In genomic region chr9:123335986-123336329, GRCh38 we compare ENCODE assay signal across 16 cellular contexts. TPM values are rescaled to one million over a fixed set of nuclear protein-coding genes. Genes with fewer than 3 reads are reported as not detected.
DNase-seq lines count a peak whose midpoint lies in the region; ATAC-seq and TF ChIP-seq lines count a peak whose summit lies in the region.
"Had no signal": no experiment of that assay in that cellular context is flagged by ENCODE, and none has a peak within 500 bp of the region (broad histone marks: within the 10 kb centered on the region; RNA-seq: fewer than 3 reads in every experiment).

No MANE protein-coding gene starts in this region.

- BruUV-seq in PC-9 (replicated peaks; lab: Mats Ljungman, UMichigan), result no TSS peak

- H3K27me3 ChIP-seq in BLaER1 treated with 17β-estradiol and CSF1 and Interleukin-3, amounts not matched to agents 10 nM and 100 nM, result no peaks in the 10 kb centered on the region
- H3K27me3 ChIP-seq in lower lobe of right lung (ENCODE audit: low read depth) (no peaks in the 10 kb centered on the region), PC-9 (ENCODE audit: insufficient read depth, low read depth) (no peaks in the 10 kb centered on the region)
- H3K27me3 ChIP-seq: ovary had no signal

- intact Hi-C loops in lower lobe of right lung (cut with DNase I) (no loop called here), PC-9 (cut with micrococcal nuclease; ENCODE audit: unreplicated experiment) (no loop called here)

- no peak overlapping the region for H3K4me3 ChIP-seq in BLaER1 treated with 17β-estradiol and CSF1 and Interleukin-3, amounts not matched to agents 10 nM and 100 nM
- H3K4me3 ChIP-seq in lower lobe of right lung, result no peak overlapping the region
- no peak overlapping the region for H3K4me3 ChIP-seq in PC-9
- H3K4me3 ChIP-seq: ovary had no signal

- H3K9me2 ChIP-seq in PC-9 (ENCODE audit: insufficient read depth), result no peaks in the 10 kb centered on the region

- peaks cover 33% of the 10 kb centered on the region for H3K4me1 Mint-ChIP-seq in progenitor cell of endocrine pancreas (ENCODE audit: low read depth)

- no peaks in the 10 kb centered on the region for H3K36me3 Mint-ChIP-seq in progenitor cell of endocrine pancreas (ENCODE audit: insufficient read depth)

- peaks cover 82 to 100% (median 98%) of the 10 kb centered on the region in 10 experiments for H3K4me1 ChIP-seq in BLaER1 treated with 17β-estradiol and CSF1 and Interleukin-3, amounts not matched to agents 10 nM and 100 nM
- H3K4me1 ChIP-seq in lower lobe of right lung (peaks cover 19% of the 10 kb centered on the region), PC-9 (replicated peaks; ENCODE audit: insufficient read depth) (0 out of 2 replicates have a peak, but pooled peaks cover 5% of the 10 kb centered on the region)

- H4K20me1 ChIP-seq in BLaER1 treated with 17β-estradiol and CSF1 and Interleukin-3, amounts not matched to agents 10 nM and 100 nM, result no peaks in the 10 kb centered on the region
- no peaks in the 10 kb centered on the region for H4K20me1 ChIP-seq in PC-9 (ENCODE audit: insufficient read depth)

- no peaks in the 10 kb centered on the region for H3F3A ChIP-seq in PC-9 (ENCODE audit: insufficient read depth, low read depth)

- peak overlapping the region in 8 of 11 experiments; percentile 10 to 86 (median 44); a peak in 13 of 22 replicates for H3K9ac ChIP-seq in BLaER1 treated with 17β-estradiol and CSF1 and Interleukin-3, amounts not matched to agents 10 nM and 100 nM

- H3K9me3 ChIP-seq in BLaER1 treated with 17β-estradiol and CSF1 and Interleukin-3, amounts not matched to agents 10 nM and 100 nM (replicated peaks in 1 of 11), result no peaks in the 10 kb centered on the region
- no peaks in the 10 kb centered on the region for H3K9me3 ChIP-seq in lower lobe of right lung
- no peaks in the 10 kb centered on the region for H3K9me3 ChIP-seq in PC-9 (ENCODE audit: insufficient read depth, low read depth)
- H3K9me3 ChIP-seq: ovary had no signal

- no peaks in the 10 kb centered on the region for H3K36me3 ChIP-seq in BLaER1 treated with 17β-estradiol and CSF1 and Interleukin-3, amounts not matched to agents 10 nM and 100 nM
- H3K36me3 ChIP-seq in lower lobe of right lung (no peaks in the 10 kb centered on the region), PC-9 (ENCODE audit: low read depth) (no peaks in the 10 kb centered on the region)
- H3K36me3 ChIP-seq: ovary had no signal

- CTCF ChIA-PET in PC-9 (lab: Charles Lee), result no interaction called here

- H3K27ac ChIP-seq in BLaER1 treated with 17β-estradiol and CSF1 and Interleukin-3, amounts not matched to agents 10 nM and 100 nM, result peak overlapping the region in 8 of 11 experiments; percentile 46 to 99 (median 95); a peak in 16 of 22 replicates
- H3K27ac ChIP-seq in VCaP (0 out of 2 replicates have a peak overlapping the region, but pooled peaks have one; percentile 7), lower lobe of right lung (peak overlapping the region; percentile 25), PC-9 (no peak overlapping the region)
- H3K27ac ChIP-seq: ovary had no signal

- H2AFZ ChIP-seq in PC-9, result no peak overlapping the region

- no peak for TF ChIP-seq CTCF in VCaP (conservative IDR thresholded peaks at IDR 0.05)
- TF ChIP-seq CTCF in lower lobe of right lung (IDR thresholded peaks at IDR 0.05), result no peak
- no peak for TF ChIP-seq CTCF in progenitor cell of endocrine pancreas (IDR thresholded peaks at IDR 0.05; ENCODE audit: unreplicated experiment)
- no peak for TF ChIP-seq CTCF in PC-9 (conservative IDR thresholded peaks at IDR 0.05)

- DNase-seq in lower lobe of right lung (no peak), progenitor cell of endocrine pancreas (ENCODE audit: low spot score, unreplicated experiment) (no peak), NOMO-1 treated with dmso at 0.1 percent for 144 hours (lab: John Stamatoyannopoulos, UW; ENCODE audit: unreplicated experiment) (no peak), PC-9 (no peak)
- DNase-seq: activated CD4-positive, alpha-beta T cell treated with anti-CD3 and anti-CD28 coated beads, Interleukin-2, amount 10 ng/mL, durations not matched to agents 7 days and 5 days; activated naive CD4-positive, alpha-beta T cell; aorta; Calu3; NCI-H2029; ovary; stimulated activated naive CD8-positive, alpha-beta T cell treated with anti-CD3 and anti-CD28 coated beads, Interleukin-15, Interleukin-2, amounts not matched to agents 100 U/mL and 50 U/mL, for 24 hours had no signal

- POLR2A ChIA-PET in PC-9 (lab: Charles Lee; ENCODE audit: unreplicated experiment), result no interaction called here

- no peaks in the 10 kb centered on the region for H3K9me3 Mint-ChIP-seq in progenitor cell of endocrine pancreas (ENCODE audit: low read depth)
- H3K9me3 Mint-ChIP-seq: activated CD4-positive, alpha-beta T cell treated with anti-CD3 and anti-CD28 coated beads, Interleukin-2, amount 10 ng/mL, durations not matched to agents 7 days and 5 days had no signal

- no peak overlapping the region for H3K4me3 Mint-ChIP-seq in progenitor cell of endocrine pancreas (ENCODE audit: low read depth)
- H3K4me3 Mint-ChIP-seq: activated CD4-positive, alpha-beta T cell treated with anti-CD3 and anti-CD28 coated beads, Interleukin-2, amount 10 ng/mL, durations not matched to agents 7 days and 5 days had no signal

- peaks cover 12% of the 10 kb centered on the region for H3K27me3 Mint-ChIP-seq in progenitor cell of endocrine pancreas
- H3K27me3 Mint-ChIP-seq: activated CD4-positive, alpha-beta T cell treated with anti-CD3 and anti-CD28 coated beads, Interleukin-2, amount 10 ng/mL, durations not matched to agents 7 days and 5 days had no signal

- H3K79me2 ChIP-seq in PC-9 (ENCODE audit: low read depth), result no peaks in the 10 kb centered on the region

- ATAC-seq in lower lobe of right lung (peak; percentile 60 to 70), GM18498 (IDR thresholded peaks at IDR 0.05; ENCODE audit: unreplicated experiment) (no peak), GM18858 (IDR thresholded peaks at IDR 0.05; ENCODE audit: unreplicated experiment) (no peak)
- ATAC-seq: stimulated activated naive CD8-positive, alpha-beta T cell treated with anti-CD3 and anti-CD28 coated beads, Interleukin-15, Interleukin-2, amounts not matched to agents 100 U/mL and 50 U/mL, for 24 hours had no signal

- H3K27ac Mint-ChIP-seq in progenitor cell of endocrine pancreas, result peak overlapping the region; percentile 34
- H3K27ac Mint-ChIP-seq: activated CD4-positive, alpha-beta T cell treated with anti-CD3 and anti-CD28 coated beads, Interleukin-2, amount 10 ng/mL, durations not matched to agents 7 days and 5 days had no signal

- H3K4me2 ChIP-seq in BLaER1 treated with 17β-estradiol and CSF1 and Interleukin-3, amounts not matched to agents 10 nM and 100 nM, result peak overlapping the region; percentile 69 to 95 (median 91)
- H3K4me2 ChIP-seq in PC-9, result no peak overlapping the region

RNA-seq across cellular contexts. Expression of gene CRB2, which starts 20.0 kb away (rescaled TPM):
- total RNA-seq in lower lobe of right lung, result not detected
- total RNA-seq in progenitor cell of endocrine pancreas, result 7.1 and 8.4 TPM in 2 replicates
- not detected in 2 replicates for total RNA-seq in PC-9 (2021)
- total RNA-seq: activated CD4-positive, alpha-beta T cell treated with anti-CD3 and anti-CD28 coated beads, Interleukin-2, amount 10 ng/mL, durations not matched to agents 7 days and 5 days; Calu3; lung microvascular endothelial cell had no signal

Comparison
In these comparisons a context has a peak if more than half of its experiments do, and no peak if none do; other contexts are left out.
1. ATAC-seq: peak in lower lobe of right lung (2 of 2); none in GM18498 (single experiment) and GM18858 (single experiment).